In genomic region chr9:121866927-121867326, GRCh38 we compare ENCODE assay signal across 11 cellular contexts.
"Had no signal": no experiment of that assay in that cellular context is flagged by ENCODE, and none has a peak within 500 bp of the region (broad histone marks: within the 10 kb centered on the region; RNA-seq: fewer than 3 reads in every experiment).

No MANE protein-coding gene starts in this region.

- H3K4me2 ChIP-seq: KMS-11 had no signal

- DNase-seq: GM23248, GOT3, H7, HFFc6, KBM-7 had no signal

- H3K9me3 Mint-ChIP-seq: HFFc6, IgD-negative memory B cell had no signal

- FAIRE-seq: HepG2 had no signal

- H3K4me3 ChIP-seq: GM23248, HAP-1 had no signal

- H3K36me3 ChIP-seq: HAP-1 had no signal

- H2AFZ ChIP-seq: GM23248 had no signal

- ATAC-seq: HCT116, HepG2 had no signal

- H3K27ac ChIP-seq: GM23248, HL-60, KMS-11 had no signal

- H3K27me3 Mint-ChIP-seq: IgD-negative memory B cell had no signal

- H3K9me3 ChIP-seq: HAP-1 had no signal

- H3K9ac ChIP-seq: GM23248, KMS-11 had no signal

- H3K4me3 Mint-ChIP-seq: HFFc6, IgD-negative memory B cell had no signal

- H3K4me1 ChIP-seq: HAP-1 had no signal

- H3K27ac Mint-ChIP-seq: HFFc6, IgD-negative memory B cell had no signal
